In genomic region chr1:203325004-203325417, GRCh38 we compare ENCODE assay signal across 8 cellular contexts. TPM values are rescaled to one million over a fixed set of nuclear protein-coding genes. Genes with fewer than 3 reads are reported as not detected.
DNase-seq lines count a peak whose midpoint lies in the region; ATAC-seq and TF ChIP-seq lines count a peak whose summit lies in the region.

No MANE protein-coding gene starts in this region.

- CTCF ChIA-PET in Calu3 (lab: Charles Lee), result no interaction called here

- no TSS peak for BruUV-seq in Calu3 (replicated peaks; lab: Mats Ljungman, UMichigan)

- TF ChIP-seq POLR2A in GM19099 (IDR thresholded peaks at IDR 0.05; ENCODE audit: extremely low read depth, insufficient read length, low read depth), result peak; percentile 78

- intact Hi-C loops in dendritic cell treated with granulocyte-macrophage colony-stimulating factor and Interleukin-4, amounts not matched to agents 40 ng/mL and 50 ng/mL, for 4 days (cut with micrococcal nuclease), result loop anchor here (1.0 kb wide), 1 partner anchor 51 kb away; no protein-coding TSS in a partner anchor
- intact Hi-C loops in psoas muscle (cut with DNase I), result no loop called here
- intact Hi-C loops in Calu3 (cut with micrococcal nuclease; ENCODE audit: unreplicated experiment), result no loop called here

- H3K4me1 ChIP-seq in BLaER1 treated with 17β-estradiol and CSF1 and Interleukin-3, amounts not matched to agents 10 nM and 100 nM, result peaks cover 79 to 91% (median 83%) of the 10 kb centered on the region in 10 experiments
- H3K4me1 ChIP-seq in psoas muscle, result peaks cover 29% of the 10 kb centered on the region

- peak overlapping the region; percentile 83 to 97 (median 92) for H3K9ac ChIP-seq in BLaER1 treated with 17β-estradiol and CSF1 and Interleukin-3, amounts not matched to agents 10 nM and 100 nM

- H3K27me3 ChIP-seq in BLaER1 treated with 17β-estradiol and CSF1 and Interleukin-3, amounts not matched to agents 10 nM and 100 nM, result no peaks in the 10 kb centered on the region
- H3K27me3 ChIP-seq in psoas muscle (ENCODE audit: insufficient read depth in 3 of 3, low read length in 2 of 3), result no peaks in the 10 kb centered on the region

- ATAC-seq in psoas muscle, result no peak

- H3K9me3 ChIP-seq in BLaER1 treated with 17β-estradiol and CSF1 and Interleukin-3, amounts not matched to agents 10 nM and 100 nM (replicated peaks in 1 of 11), result no peaks in the 10 kb centered on the region
- no peaks in the 10 kb centered on the region for H3K9me3 ChIP-seq in KOPT-K1 (ENCODE audit: insufficient read depth, low read length, poor library complexity, severe bottlenecking)
- H3K9me3 ChIP-seq in psoas muscle, result no peaks in the 10 kb centered on the region

- no peaks in the 10 kb centered on the region for H3K9me3 Mint-ChIP-seq in T-helper 2 cell treated with Interferon-gamma antibody and Interleukin-4, amounts not matched to agents 5 μg/mL and 100 μg/mL, for 36 hours
- no peaks in the 10 kb centered on the region for H3K9me3 Mint-ChIP-seq in dendritic cell treated with granulocyte-macrophage colony-stimulating factor and Interleukin-4, amounts not matched to agents 40 ng/mL and 50 ng/mL, for 4 days
- H3K9me3 Mint-ChIP-seq in Calu3 (ENCODE audit: low read depth, unreplicated experiment), result no peaks in the 10 kb centered on the region

- peak; percentile 75 for DNase-seq in T-helper 2 cell treated with Interferon-gamma antibody and Interleukin-4, amounts not matched to agents 5 μg/mL and 100 μg/mL, for 36 hours (ENCODE audit: low spot score)
- DNase-seq in psoas muscle (no peak), Calu3 (no peak), GDM1 (lab: John Stamatoyannopoulos, UW) (no peak)

- H3K4me3 Mint-ChIP-seq in T-helper 2 cell treated with Interferon-gamma antibody and Interleukin-4, amounts not matched to agents 5 μg/mL and 100 μg/mL, for 36 hours, result peak overlapping the region; percentile 58
- peak overlapping the region; percentile 72 for H3K4me3 Mint-ChIP-seq in dendritic cell treated with granulocyte-macrophage colony-stimulating factor and Interleukin-4, amounts not matched to agents 40 ng/mL and 50 ng/mL, for 4 days
- H3K4me3 Mint-ChIP-seq in Calu3 (ENCODE audit: low read depth, unreplicated experiment), result no peak overlapping the region

- H3K4me1 Mint-ChIP-seq in T-helper 2 cell treated with Interferon-gamma antibody and Interleukin-4, amounts not matched to agents 5 μg/mL and 100 μg/mL, for 36 hours (ENCODE audit: low read depth), result peaks cover 83% of the 10 kb centered on the region
- peaks cover 90% of the 10 kb centered on the region for H3K4me1 Mint-ChIP-seq in dendritic cell treated with granulocyte-macrophage colony-stimulating factor and Interleukin-4, amounts not matched to agents 40 ng/mL and 50 ng/mL, for 4 days (ENCODE audit: low read depth)
- H3K4me1 Mint-ChIP-seq in Calu3 (ENCODE audit: low read depth, unreplicated experiment), result peaks cover 32% of the 10 kb centered on the region

- TF ChIP-seq CTCF in psoas muscle (IDR thresholded peaks at IDR 0.05), result no peak
- TF ChIP-seq CTCF in Calu3 (IDR thresholded peaks at IDR 0.05; ENCODE audit: unreplicated experiment), result no peak

- WGBS in psoas muscle, 3 donors, result 57 to 66% (median 65%) methylated on average over 5 of the region's 5 CpGs

- peak overlapping the region; percentile 58 for H3K27ac Mint-ChIP-seq in T-helper 2 cell treated with Interferon-gamma antibody and Interleukin-4, amounts not matched to agents 5 μg/mL and 100 μg/mL, for 36 hours
- H3K27ac Mint-ChIP-seq in dendritic cell treated with granulocyte-macrophage colony-stimulating factor and Interleukin-4, amounts not matched to agents 40 ng/mL and 50 ng/mL, for 4 days, result peak overlapping the region; percentile 95
- H3K27ac Mint-ChIP-seq in Calu3 (ENCODE audit: unreplicated experiment), result no peak overlapping the region

- peak overlapping the region; percentile 90 to 99 (median 97) for H3K4me2 ChIP-seq in BLaER1 treated with 17β-estradiol and CSF1 and Interleukin-3, amounts not matched to agents 10 nM and 100 nM

- peak overlapping the region; percentile 29 to 71 (median 50) for H3K4me3 ChIP-seq in BLaER1 treated with 17β-estradiol and CSF1 and Interleukin-3, amounts not matched to agents 10 nM and 100 nM
- H3K4me3 ChIP-seq in psoas muscle, result no peak overlapping the region

- H4K20me1 ChIP-seq in BLaER1 treated with 17β-estradiol and CSF1 and Interleukin-3, amounts not matched to agents 10 nM and 100 nM, result no peaks in the 10 kb centered on the region

- H3K36me3 Mint-ChIP-seq in T-helper 2 cell treated with Interferon-gamma antibody and Interleukin-4, amounts not matched to agents 5 μg/mL and 100 μg/mL, for 36 hours (ENCODE audit: low read depth), result no peaks in the 10 kb centered on the region
- no peaks in the 10 kb centered on the region for H3K36me3 Mint-ChIP-seq in dendritic cell treated with granulocyte-macrophage colony-stimulating factor and Interleukin-4, amounts not matched to agents 40 ng/mL and 50 ng/mL, for 4 days (ENCODE audit: low read depth)
- H3K36me3 Mint-ChIP-seq in Calu3 (ENCODE audit: insufficient read depth, unreplicated experiment), result peaks cover 10% of the 10 kb centered on the region

- peak overlapping the region; percentile 80 to 100 (median 98) for H3K27ac ChIP-seq in BLaER1 treated with 17β-estradiol and CSF1 and Interleukin-3, amounts not matched to agents 10 nM and 100 nM
- H3K27ac ChIP-seq in KOPT-K1 (ENCODE audit: low read depth, low read length, poor library complexity, severe bottlenecking), result peak overlapping the region; percentile 48
- H3K27ac ChIP-seq in psoas muscle, result peak overlapping the region; percentile 50

- no peaks in the 10 kb centered on the region for H3K36me3 ChIP-seq in BLaER1 treated with 17β-estradiol and CSF1 and Interleukin-3, amounts not matched to agents 10 nM and 100 nM
- H3K36me3 ChIP-seq in KOPT-K1 (ENCODE audit: insufficient read depth, low read length), result no peaks in the 10 kb centered on the region
- H3K36me3 ChIP-seq in psoas muscle (ENCODE audit: insufficient read depth in 1 of 2, low read depth in 1 of 2), result no peaks in the 10 kb centered on the region

- no peaks in the 10 kb centered on the region for H3K27me3 Mint-ChIP-seq in T-helper 2 cell treated with Interferon-gamma antibody and Interleukin-4, amounts not matched to agents 5 μg/mL and 100 μg/mL, for 36 hours (ENCODE audit: low read depth)
- H3K27me3 Mint-ChIP-seq in dendritic cell treated with granulocyte-macrophage colony-stimulating factor and Interleukin-4, amounts not matched to agents 40 ng/mL and 50 ng/mL, for 4 days, result no peaks in the 10 kb centered on the region
- H3K27me3 Mint-ChIP-seq in Calu3 (ENCODE audit: unreplicated experiment), result peaks cover 75% of the 10 kb centered on the region

RNA-seq across cellular contexts. Expression of gene BTG2, which starts 19.7 kb away (rescaled TPM):
- total RNA-seq in psoas muscle, result 100 to 1,000 TPM in 3 of 4 donors, 10 to 100 TPM in 1; 83.0 to 360 (median 224) TPM
- 100 to 1,000 TPM in 1 of 3 donors, 10 to 100 TPM in 2; 17.6 to 119 (median 60.4) TPM for polyA plus RNA-seq in psoas muscle
- total RNA-seq in Calu3 (2022), result 2.7 and 4.9 TPM in 2 replicates

RNA-seq across cellular contexts. Expression of gene FMOD, which starts 25.9 kb away (rescaled TPM):
- total RNA-seq in psoas muscle, result 1 to 10 TPM; 3.6 to 9.6 (median 5.8) TPM
- polyA plus RNA-seq in psoas muscle, result 1 to 10 TPM; 3.0 to 4.6 (median 3.8) TPM
- total RNA-seq in Calu3 (2022), result not detected in 2 replicates

Comparison
In these comparisons a context has a peak if more than half of its experiments do, and no peak if none do; other contexts are left out.
1. H3K27ac ChIP-seq: peak in every context shown above with its lines; median percentile 98 in BLaER1 treated with 17β-estradiol and CSF1 and Interleukin-3, amounts not matched to agents 10 nM and 100 nM; 50 in psoas muscle; 48 in KOPT-K1.
2. RNA of gene BTG2, which starts 19.7 kb away (total RNA-seq): 83.0 to 360 TPM in psoas muscle; 2.7 to 4.9 TPM in Calu3; every median in the first group is over 10 times any median in the second.